1 cellular context compared by ENCODE assay signal in the genomic region with DNA sequence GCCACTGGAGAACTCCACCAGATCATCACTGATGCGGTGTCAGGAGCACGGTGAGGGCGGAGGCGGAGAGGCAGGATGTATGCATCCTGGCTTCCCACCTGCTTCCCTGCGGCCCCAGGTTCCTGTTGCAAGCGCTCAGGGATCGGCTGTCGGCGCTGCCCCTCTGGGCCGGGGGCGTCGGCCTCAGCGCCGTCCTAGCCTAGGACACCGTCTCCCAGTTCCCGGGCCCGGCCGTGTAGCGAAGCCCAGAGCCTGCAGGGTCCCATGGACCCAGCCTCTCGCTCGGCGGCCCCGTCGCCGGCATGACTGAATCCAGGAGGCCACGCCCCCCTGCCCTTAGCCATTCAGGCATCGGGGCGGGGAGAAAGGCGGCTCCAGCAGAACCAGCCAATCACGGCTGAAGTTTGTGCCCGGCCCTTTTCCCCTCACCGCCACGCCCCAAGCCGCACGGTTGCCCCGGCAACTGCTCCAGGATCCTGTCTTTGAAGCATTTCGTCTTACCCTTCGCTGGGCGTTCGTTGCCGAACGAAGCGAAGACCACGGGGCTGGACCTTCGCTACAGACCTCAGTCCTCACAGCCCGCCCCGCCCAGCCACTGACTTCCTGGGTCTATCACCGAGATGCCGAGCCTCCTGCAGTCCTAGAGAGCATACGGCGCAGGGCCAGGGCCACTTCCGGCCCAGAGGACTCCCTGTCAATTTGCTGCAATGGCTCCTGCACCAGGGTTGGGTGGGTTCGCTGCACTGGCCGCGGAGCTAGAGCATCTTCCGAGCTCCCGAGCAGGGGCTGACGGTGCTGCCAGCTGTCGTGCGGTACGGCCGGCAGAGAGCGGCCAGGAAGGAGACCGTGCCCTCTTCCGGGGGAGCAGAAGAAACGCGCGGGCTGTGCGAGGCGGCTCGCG.
TF ChIP-seq lines count a peak whose summit lies in the region.

No MANE protein-coding gene starts in this region.

TF ChIP-seq in HepG2, 621 proteins besides CTCF, POLR2A, EP300 and RAD21 (continued from another document and continues in another):
- TF ChIP-seq ZBTB10 (CRISPR knock-in tag; IDR thresholded peaks at IDR 0.05; ENCODE audit: borderline replicate concordance) (no peak), IKZF5 (CRISPR knock-in tag; IDR thresholded peaks at IDR 0.05) (no peak), ATF5 (CRISPR knock-in tag; IDR thresholded peaks at IDR 0.05; ENCODE audit: low read depth) (no peak), SP1 (IDR thresholded peaks at IDR 0.05) (no peak), SP1 (CRISPR knock-in tag; IDR thresholded peaks at IDR 0.05) (peak; percentile 96), GPBP1L1 (CRISPR knock-in tag; IDR thresholded peaks at IDR 0.05) (no peak), HIC2 (CRISPR knock-in tag; IDR thresholded peaks at IDR 0.05; ENCODE audit: low read depth) (peak; percentile 27; the same call in 1 of the 2 replicates), TAF15 (IDR thresholded peaks at IDR 0.05; ENCODE audit: low read depth, low read length, poor library complexity, severe bottlenecking) (peak; percentile 86), ZNF724P (CRISPR knock-in tag; IDR thresholded peaks at IDR 0.05; ENCODE audit: borderline replicate concordance) (no peak), FOXM1 (CRISPR knock-in tag; IDR thresholded peaks at IDR 0.05) (no peak), ZC3H13 (CRISPR knock-in tag; IDR thresholded peaks at IDR 0.05) (peak; percentile 96), ZNF713 (CRISPR knock-in tag; IDR thresholded peaks at IDR 0.05) (no peak), PAXIP1 (CRISPR knock-in tag; conservative IDR thresholded peaks at IDR 0.05) (peak; percentile 20; the same call in 1 of the 2 replicates)
- TF ChIP-seq, protein P1, sequence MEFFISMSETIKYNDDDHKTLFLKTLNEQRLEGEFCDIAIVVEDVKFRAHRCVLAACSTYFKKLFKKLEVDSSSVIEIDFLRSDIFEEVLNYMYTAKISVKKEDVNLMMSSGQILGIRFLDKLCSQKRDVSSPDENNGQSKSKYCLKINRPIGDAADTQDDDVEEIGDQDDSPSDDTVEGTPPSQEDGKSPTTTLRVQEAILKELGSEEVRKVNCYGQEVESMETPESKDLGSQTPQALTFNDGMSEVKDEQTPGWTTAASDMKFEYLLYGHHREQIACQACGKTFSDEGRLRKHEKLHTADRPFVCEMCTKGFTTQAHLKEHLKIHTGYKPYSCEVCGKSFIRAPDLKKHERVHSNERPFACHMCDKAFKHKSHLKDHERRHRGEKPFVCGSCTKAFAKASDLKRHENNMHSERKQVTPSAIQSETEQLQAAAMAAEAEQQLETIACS (CRISPR knock-in tag; IDR thresholded peaks at IDR 0.05): peak; percentile 47; the same call in 1 of the 2 replicates
- TF ChIP-seq, protein P2, sequence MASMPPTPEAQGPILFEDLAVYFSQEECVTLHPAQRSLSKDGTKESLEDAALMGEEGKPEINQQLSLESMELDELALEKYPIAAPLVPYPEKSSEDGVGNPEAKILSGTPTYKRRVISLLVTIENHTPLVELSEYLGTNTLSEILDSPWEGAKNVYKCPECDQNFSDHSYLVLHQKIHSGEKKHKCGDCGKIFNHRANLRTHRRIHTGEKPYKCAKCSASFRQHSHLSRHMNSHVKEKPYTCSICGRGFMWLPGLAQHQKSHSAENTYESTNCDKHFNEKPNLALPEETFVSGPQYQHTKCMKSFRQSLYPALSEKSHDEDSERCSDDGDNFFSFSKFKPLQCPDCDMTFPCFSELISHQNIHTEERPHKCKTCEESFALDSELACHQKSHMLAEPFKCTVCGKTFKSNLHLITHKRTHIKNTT (CRISPR knock-in tag; IDR thresholded peaks at IDR 0.05): no peak
- TF ChIP-seq, protein P3, sequence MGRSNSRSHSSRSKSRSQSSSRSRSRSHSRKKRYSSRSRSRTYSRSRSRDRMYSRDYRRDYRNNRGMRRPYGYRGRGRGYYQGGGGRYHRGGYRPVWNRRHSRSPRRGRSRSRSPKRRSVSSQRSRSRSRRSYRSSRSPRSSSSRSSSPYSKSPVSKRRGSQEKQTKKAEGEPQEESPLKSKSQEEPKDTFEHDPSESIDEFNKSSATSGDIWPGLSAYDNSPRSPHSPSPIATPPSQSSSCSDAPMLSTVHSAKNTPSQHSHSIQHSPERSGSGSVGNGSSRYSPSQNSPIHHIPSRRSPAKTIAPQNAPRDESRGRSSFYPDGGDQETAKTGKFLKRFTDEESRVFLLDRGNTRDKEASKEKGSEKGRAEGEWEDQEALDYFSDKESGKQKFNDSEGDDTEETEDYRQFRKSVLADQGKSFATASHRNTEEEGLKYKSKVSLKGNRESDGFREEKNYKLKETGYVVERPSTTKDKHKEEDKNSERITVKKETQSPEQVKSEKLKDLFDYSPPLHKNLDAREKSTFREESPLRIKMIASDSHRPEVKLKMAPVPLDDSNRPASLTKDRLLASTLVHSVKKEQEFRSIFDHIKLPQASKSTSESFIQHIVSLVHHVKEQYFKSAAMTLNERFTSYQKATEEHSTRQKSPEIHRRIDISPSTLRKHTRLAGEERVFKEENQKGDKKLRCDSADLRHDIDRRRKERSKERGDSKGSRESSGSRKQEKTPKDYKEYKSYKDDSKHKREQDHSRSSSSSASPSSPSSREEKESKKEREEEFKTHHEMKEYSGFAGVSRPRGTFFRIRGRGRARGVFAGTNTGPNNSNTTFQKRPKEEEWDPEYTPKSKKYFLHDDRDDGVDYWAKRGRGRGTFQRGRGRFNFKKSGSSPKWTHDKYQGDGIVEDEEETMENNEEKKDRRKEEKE (IDR thresholded peaks at IDR 0.05): no peak
- TF ChIP-seq, protein P4, sequence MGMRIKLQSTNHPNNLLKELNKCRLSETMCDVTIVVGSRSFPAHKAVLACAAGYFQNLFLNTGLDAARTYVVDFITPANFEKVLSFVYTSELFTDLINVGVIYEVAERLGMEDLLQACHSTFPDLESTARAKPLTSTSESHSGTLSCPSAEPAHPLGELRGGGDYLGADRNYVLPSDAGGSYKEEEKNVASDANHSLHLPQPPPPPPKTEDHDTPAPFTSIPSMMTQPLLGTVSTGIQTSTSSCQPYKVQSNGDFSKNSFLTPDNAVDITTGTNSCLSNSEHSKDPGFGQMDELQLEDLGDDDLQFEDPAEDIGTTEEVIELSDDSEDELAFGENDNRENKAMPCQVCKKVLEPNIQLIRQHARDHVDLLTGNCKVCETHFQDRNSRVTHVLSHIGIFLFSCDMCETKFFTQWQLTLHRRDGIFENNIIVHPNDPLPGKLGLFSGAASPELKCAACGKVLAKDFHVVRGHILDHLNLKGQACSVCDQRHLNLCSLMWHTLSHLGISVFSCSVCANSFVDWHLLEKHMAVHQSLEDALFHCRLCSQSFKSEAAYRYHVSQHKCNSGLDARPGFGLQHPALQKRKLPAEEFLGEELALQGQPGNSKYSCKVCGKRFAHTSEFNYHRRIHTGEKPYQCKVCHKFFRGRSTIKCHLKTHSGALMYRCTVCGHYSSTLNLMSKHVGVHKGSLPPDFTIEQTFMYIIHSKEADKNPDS (CRISPR knock-in tag; IDR thresholded peaks at IDR 0.05): no peak
- TF ChIP-seq, protein P5, sequence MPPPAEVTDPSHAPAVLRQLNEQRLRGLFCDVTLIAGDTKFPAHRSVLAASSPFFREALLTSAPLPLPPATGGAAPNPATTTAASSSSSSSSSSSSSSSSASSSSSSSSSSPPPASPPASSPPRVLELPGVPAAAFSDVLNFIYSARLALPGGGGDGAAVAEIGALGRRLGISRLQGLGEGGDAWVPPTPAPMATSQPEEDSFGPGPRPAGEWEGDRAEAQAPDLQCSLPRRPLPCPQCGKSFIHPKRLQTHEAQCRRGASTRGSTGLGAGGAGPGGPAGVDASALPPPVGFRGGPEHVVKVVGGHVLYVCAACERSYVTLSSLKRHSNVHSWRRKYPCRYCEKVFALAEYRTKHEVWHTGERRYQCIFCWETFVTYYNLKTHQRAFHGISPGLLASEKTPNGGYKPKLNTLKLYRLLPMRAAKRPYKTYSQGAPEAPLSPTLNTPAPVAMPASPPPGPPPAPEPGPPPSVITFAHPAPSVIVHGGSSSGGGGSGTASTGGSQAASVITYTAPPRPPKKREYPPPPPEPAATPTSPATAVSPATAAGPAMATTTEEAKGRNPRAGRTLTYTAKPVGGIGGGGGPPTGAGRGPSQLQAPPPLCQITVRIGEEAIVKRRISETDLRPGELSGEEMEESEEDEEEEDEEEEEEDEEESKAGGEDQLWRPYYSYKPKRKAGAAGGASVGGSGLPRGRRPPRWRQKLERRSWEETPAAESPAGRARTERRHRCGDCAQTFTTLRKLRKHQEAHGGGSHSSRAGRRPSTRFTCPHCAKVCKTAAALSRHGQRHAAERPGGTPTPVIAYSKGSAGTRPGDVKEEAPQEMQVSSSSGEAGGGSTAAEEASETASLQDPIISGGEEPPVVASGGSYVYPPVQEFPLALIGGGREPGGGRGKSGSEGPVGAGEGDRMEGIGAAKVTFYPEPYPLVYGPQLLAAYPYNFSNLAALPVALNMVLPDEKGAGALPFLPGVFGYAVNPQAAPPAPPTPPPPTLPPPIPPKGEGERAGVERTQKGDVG (CRISPR knock-in tag; IDR thresholded peaks at IDR 0.05; ENCODE audit: borderline replicate concordance): no peak
